1 cellular context compared by ENCODE assay signal in the genomic region with DNA sequence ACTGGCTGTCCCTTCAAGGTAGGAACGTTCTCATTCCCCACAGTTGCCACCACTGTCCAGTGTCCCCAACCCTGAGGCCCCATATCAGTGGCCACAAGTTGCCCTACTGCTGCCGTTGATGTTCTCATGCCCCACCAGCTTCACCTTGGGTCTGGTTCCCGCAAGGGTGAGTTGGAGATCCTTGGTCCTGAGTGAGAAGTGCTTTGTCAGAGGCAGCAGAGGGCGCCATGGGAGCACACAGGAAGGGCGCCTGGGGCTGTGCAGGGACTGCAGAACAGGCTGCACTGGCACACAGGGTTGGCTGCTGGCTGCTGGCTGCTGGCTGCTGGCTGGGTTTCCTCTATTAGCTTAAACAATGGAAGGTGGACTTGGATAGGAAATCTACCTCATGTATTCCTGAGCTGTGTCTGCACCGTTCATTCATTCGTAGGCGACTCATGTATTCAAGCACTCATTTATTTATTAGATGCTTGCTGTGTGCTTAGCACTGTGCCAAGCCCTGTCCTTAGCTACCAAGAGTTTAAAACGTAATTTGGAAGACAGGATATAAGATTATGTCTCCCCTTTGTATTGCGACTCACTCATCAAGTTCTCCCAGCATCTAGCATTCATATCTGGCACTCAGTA.
TF ChIP-seq lines count a peak whose summit lies in the region.

No MANE protein-coding gene starts in this region.

TF ChIP-seq in endothelial cell of umbilical vein, 7 proteins besides CTCF, POLR2A, EP300 and RAD21:
- TF ChIP-seq JUN (IDR thresholded peaks at IDR 0.05; ENCODE audit: borderline replicate concordance, insufficient read depth, insufficient read length, low read depth), result no peak
- no peak for TF ChIP-seq GATA2 (IDR thresholded peaks at IDR 0.05; ENCODE audit: insufficient read depth, insufficient read length, low read depth, low read length)
- TF ChIP-seq MYC (IDR thresholded peaks at IDR 0.05; ENCODE audit: low read depth, low read length), result no peak
- no peak for TF ChIP-seq FOS (IDR thresholded peaks at IDR 0.05; ENCODE audit: borderline replicate concordance, insufficient read depth, low read length)
- TF ChIP-seq MAX (IDR thresholded peaks at IDR 0.05; ENCODE audit: insufficient read depth, insufficient read length), result no peak
- TF ChIP-seq POLR2AphosphoS5 (IDR thresholded peaks at IDR 0.05; ENCODE audit: insufficient read depth, low read depth, low read length), result no peak
- TF ChIP-seq EZH2 (IDR thresholded peaks at IDR 0.05; ENCODE audit: borderline replicate concordance, low read depth, low read length, severe bottlenecking), result no peak
